Comparison of ENCODE assay signal across 8 cellular contexts in the genomic region with DNA sequence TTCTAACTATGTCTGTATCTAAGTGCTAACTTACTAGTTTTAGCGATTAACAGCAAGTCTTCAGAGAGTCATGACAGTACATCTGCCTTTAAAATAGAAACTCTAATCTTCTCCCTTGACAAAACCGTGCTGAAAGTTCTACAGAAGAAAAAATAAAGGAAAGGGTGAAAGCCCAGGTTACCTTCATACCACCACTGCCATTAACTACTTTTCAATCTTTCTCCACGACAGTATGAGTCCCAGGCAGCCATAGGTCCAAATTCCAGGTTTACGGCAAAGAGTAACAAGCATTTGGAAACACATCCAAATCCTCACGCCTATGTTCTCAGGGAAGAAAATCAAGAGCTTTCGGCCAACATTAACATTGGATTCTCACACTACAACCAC. TPM values are rescaled to one million over a fixed set of nuclear protein-coding genes. Genes with fewer than 3 reads are reported as not detected.
DNase-seq lines count a peak whose midpoint lies in the region; ATAC-seq and TF ChIP-seq lines count a peak whose summit lies in the region.

No MANE protein-coding gene starts in this region.

- no peaks in the 10 kb centered on the region for H3K9me3 Mint-ChIP-seq in activated CD8-positive, alpha-beta memory T cell treated with anti-CD3 and anti-CD28 coated beads, Interleukin-2, amount 10 ng/mL, durations not matched to agents 7 days and 5 days (ENCODE audit: low read depth)
- H3K9me3 Mint-ChIP-seq in activated naive CD8-positive, alpha-beta T cell (ENCODE audit: low read depth) = no peaks in the 10 kb centered on the region

- H3K36me3 Mint-ChIP-seq in activated CD8-positive, alpha-beta memory T cell treated with anti-CD3 and anti-CD28 coated beads, Interleukin-2, amount 10 ng/mL, durations not matched to agents 7 days and 5 days = peaks cover 13% of the 10 kb centered on the region
- no peaks in the 10 kb centered on the region for H3K36me3 Mint-ChIP-seq in activated naive CD8-positive, alpha-beta T cell

- no peaks in the 10 kb centered on the region for H3K27me3 ChIP-seq in tibial artery

- no peak for TF ChIP-seq CTCF in tibial artery (IDR thresholded peaks at IDR 0.05)

- no peak for ATAC-seq in activated CD8-positive, alpha-beta memory T cell treated with anti-CD3 and anti-CD28 coated beads, Interleukin-2, amount 10 ng/mL, durations not matched to agents 7 days and 5 days
- ATAC-seq in left colon = peak; percentile 31
- no peak for ATAC-seq in HG02884 (IDR thresholded peaks at IDR 0.05; ENCODE audit: unreplicated experiment)
- no peak for ATAC-seq in HG02623 (IDR thresholded peaks at IDR 0.05; ENCODE audit: unreplicated experiment)

- CTCF ChIA-PET in activated CD8-positive, alpha-beta memory T cell treated with anti-CD3 and anti-CD28 coated beads, Interleukin-2, amount 10 ng/mL, durations not matched to agents 7 days and 5 days (lab: Charles Lee) = interaction anchor here (1.3 kb wide), 1 partner anchor 54 kb away, joined by 3 read pairs; no protein-coding TSS in a partner anchor

- H3K27ac ChIP-seq in tibial artery = peak overlapping the region; percentile 88 to 95

- intact Hi-C loops in left colon (cut with DNase I, micrococcal nuclease) (no loop called here), tibial artery (cut with DNase I; ENCODE audit: low total_unique reads) (no loop called here)

- peak overlapping the region; percentile 86 for H3K4me3 Mint-ChIP-seq in activated CD8-positive, alpha-beta memory T cell treated with anti-CD3 and anti-CD28 coated beads, Interleukin-2, amount 10 ng/mL, durations not matched to agents 7 days and 5 days
- peak overlapping the region; percentile 99 for H3K4me3 Mint-ChIP-seq in activated naive CD8-positive, alpha-beta T cell

- peak overlapping the region; percentile 65 to 73 for H3K4me3 ChIP-seq in tibial artery

- peaks cover 0 to 27% (median 0%) of the 10 kb centered on the region in 4 donors for H3K4me1 ChIP-seq in tibial artery

- peaks cover 16% of the 10 kb centered on the region for H3K4me1 Mint-ChIP-seq in activated CD8-positive, alpha-beta memory T cell treated with anti-CD3 and anti-CD28 coated beads, Interleukin-2, amount 10 ng/mL, durations not matched to agents 7 days and 5 days
- peaks cover 28% of the 10 kb centered on the region for H3K4me1 Mint-ChIP-seq in activated naive CD8-positive, alpha-beta T cell (ENCODE audit: low read depth)

- H3K27ac Mint-ChIP-seq in activated CD8-positive, alpha-beta memory T cell treated with anti-CD3 and anti-CD28 coated beads, Interleukin-2, amount 10 ng/mL, durations not matched to agents 7 days and 5 days = peak overlapping the region; percentile 98
- H3K27ac Mint-ChIP-seq in activated naive CD8-positive, alpha-beta T cell = peak overlapping the region; percentile 98

- H3K9me3 ChIP-seq in tibial artery = no peaks in the 10 kb centered on the region

- H3K27me3 Mint-ChIP-seq in activated CD8-positive, alpha-beta memory T cell treated with anti-CD3 and anti-CD28 coated beads, Interleukin-2, amount 10 ng/mL, durations not matched to agents 7 days and 5 days = no peaks in the 10 kb centered on the region
- no peaks in the 10 kb centered on the region for H3K27me3 Mint-ChIP-seq in activated naive CD8-positive, alpha-beta T cell

- DNase-seq in activated CD8-positive, alpha-beta memory T cell treated with anti-CD3 and anti-CD28 coated beads, Interleukin-2, amount 10 ng/mL, durations not matched to agents 7 days and 5 days = no peak
- DNase-seq in activated CD8-positive, alpha-beta memory T cell treated with anti-CD3 and anti-CD28 coated beads for 24 hours = no peak
- DNase-seq in left colon = no peak
- DNase-seq in tibial artery = no peak
- no peak for DNase-seq in NOMO-1 treated with dmso at 0.1 percent for 144 hours (lab: John Stamatoyannopoulos, UW; ENCODE audit: unreplicated experiment)

- H3K36me3 ChIP-seq in tibial artery = no peaks in the 10 kb centered on the region

RNA-seq across cellular contexts. Expression of gene ZCCHC13, which starts 12.4 kb away (rescaled TPM):
- total RNA-seq in activated CD8-positive, alpha-beta memory T cell treated with anti-CD3 and anti-CD28 coated beads, Interleukin-2, amount 10 ng/mL, durations not matched to agents 7 days and 5 days = not detected
- total RNA-seq in left colon = not detected
